Comparison of ENCODE assay signal across 8 cellular contexts in genomic region chr6:36545767-36546663, GRCh38. TPM values are rescaled to one million over a fixed set of nuclear protein-coding genes. Genes with fewer than 3 reads are reported as not detected.
A peak's percentile ranks its signal among the peaks of the same experiment; 100 is the strongest.
DNase-seq lines count a peak whose midpoint lies in the region; ATAC-seq and TF ChIP-seq lines count a peak whose summit lies in the region.

No MANE protein-coding gene starts in this region.

- peak overlapping the region; percentile 94 to 96 for H3K27ac ChIP-seq in prostate gland

- H3K36me3 ChIP-seq in adipocyte (ENCODE audit: control insufficient read depth, insufficient read depth, low read length, severe bottlenecking) (peaks cover 6% of the 10 kb centered on the region), prostate gland (no peaks in the 10 kb centered on the region)

- WGBS in prostate gland = 4% methylated on average over 13 of the region's 13 CpGs

- H3K9me3 ChIP-seq in adipocyte (ENCODE audit: control insufficient read depth, low read length) (no peaks in the 10 kb centered on the region), prostate gland (no peaks in the 10 kb centered on the region)

- DNase-seq in DMS 273 (lab: John Stamatoyannopoulos, UW; ENCODE audit: unreplicated experiment) = peak; percentile 40
- no peak for DNase-seq in DMS 273 treated with DMSO at 0.1 percent for 48 hours (lab: John Stamatoyannopoulos, UW)
- peak; percentile 64 for DNase-seq in NCI-H69 (lab: John Stamatoyannopoulos, UW)
- DNase-seq in adipocyte (ENCODE audit: low read depth) = peak; percentile 63
- no peak for DNase-seq in left ventricle myocardium superior
- DNase-seq in prostate gland (ENCODE audit: low spot score) = no peak
- DNase-seq in MV-4-11 (lab: John Stamatoyannopoulos, UW) = no peak

- H3K27me3 ChIP-seq in adipocyte (replicated peaks; ENCODE audit: control insufficient read depth, insufficient read depth, low read length) = no peaks in the 10 kb centered on the region
- no peaks in the 10 kb centered on the region for H3K27me3 ChIP-seq in prostate gland (replicated peaks; ENCODE audit: insufficient read depth)

- peaks cover 40% of the 10 kb centered on the region for H3K4me1 ChIP-seq in adipocyte (ENCODE audit: control insufficient read depth, insufficient read depth, low read length)
- H3K4me1 ChIP-seq in prostate gland (replicated peaks) = peaks cover 3% of the 10 kb centered on the region

- peak overlapping the region; percentile 99 for H3K9ac ChIP-seq in adipocyte (ENCODE audit: low read length)

- intact Hi-C loops in left ventricle myocardium superior (cut with micrococcal nuclease) = loop anchor here (10.0 kb wide), 1 partner anchor 49 kb away; the partner anchor contains the start of gene SRSF3
- intact Hi-C loops in prostate gland (cut with DNase I) = loop anchor here (2.0 to 5.0 kb wide), 3 partner anchors 33 to 124 kb away; no protein-coding TSS in a partner anchor

- ATAC-seq in left ventricle myocardium superior (peak; percentile 23), HG03175 (IDR thresholded peaks at IDR 0.05; ENCODE audit: unreplicated experiment) (no peak)

- no peak for TF ChIP-seq CTCF in prostate gland (IDR thresholded peaks at IDR 0.05)

- no peak for TF ChIP-seq POLR2A in prostate gland (IDR thresholded peaks at IDR 0.05)

- peak overlapping the region; percentile 99 for H3K4me3 ChIP-seq in adipocyte (ENCODE audit: low read length)
- peak overlapping the region; percentile 72 to 90 for H3K4me3 ChIP-seq in prostate gland

RNA-seq across cellular contexts. Expression of gene STK38, which starts 1.3 kb away (rescaled TPM):
- total RNA-seq in left ventricle myocardium superior = 19.4 TPM
- 10 to 100 TPM; 16.5 to 17.7 TPM for total RNA-seq in prostate gland

RNA-seq across cellular contexts. Expression of gene SRSF3, which starts 48.1 kb away (rescaled TPM):
- 123 TPM for total RNA-seq in left ventricle myocardium superior
- 100 to 1,000 TPM; 111 to 153 TPM for total RNA-seq in prostate gland

Comparison
In these comparisons a context has a peak if more than half of its experiments do, and no peak if none do; other contexts are left out.
1. DNase-seq: peak in DMS 273 (single experiment), NCI-H69 (single experiment) and adipocyte (single experiment); none in DMS 273 treated with DMSO at 0.1 percent for 48 hours (single experiment), left ventricle myocardium superior (single experiment), prostate gland (single experiment) and MV-4-11 (single experiment).